In the genomic region with DNA sequence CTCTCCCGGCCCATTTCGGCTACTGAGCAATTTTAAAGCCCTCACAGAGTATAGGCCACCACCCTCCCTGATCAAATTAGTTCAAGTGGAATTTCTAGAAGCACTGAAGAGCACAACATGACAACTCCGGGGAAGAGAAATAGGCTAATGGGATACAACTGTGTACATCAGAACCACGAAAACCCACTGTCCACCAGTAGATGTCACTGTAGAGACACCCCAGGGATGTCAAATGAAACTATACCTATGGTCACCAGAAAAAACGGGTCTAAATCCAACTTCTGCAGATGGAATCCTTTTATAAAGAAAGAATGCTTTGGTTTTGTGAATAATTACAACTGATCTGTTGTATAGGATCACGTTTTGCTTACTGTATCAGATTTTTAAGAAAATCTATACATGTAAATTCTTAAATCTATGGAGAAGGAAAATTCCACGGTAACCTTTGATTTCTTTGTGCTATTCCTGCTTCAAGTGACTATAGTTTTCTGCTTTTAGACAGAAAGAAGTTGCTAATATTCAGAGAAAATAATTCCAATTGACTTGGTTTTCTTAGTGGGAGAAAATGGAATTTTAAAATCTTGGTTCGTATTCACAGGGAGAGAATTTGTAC, we compare ENCODE assay signal across 8 cellular contexts. TPM values are rescaled to one million over a fixed set of nuclear protein-coding genes. Genes with fewer than 3 reads are reported as not detected.
DNase-seq lines count a peak whose midpoint lies in the region; ATAC-seq and TF ChIP-seq lines count a peak whose summit lies in the region.

No MANE protein-coding gene starts in this region.

- dilution Hi-C loops in IMR-90 (cut with HindIII; ENCODE audit: low sequenced_read_pairs, unreplicated experiment): no loop called here

- no peak overlapping the region for H3K56ac ChIP-seq in IMR-90 (ENCODE audit: extremely low read depth, insufficient read depth, low read length)

- H3K4me1 ChIP-seq in IMR-90 (ENCODE audit: control insufficient read depth, insufficient read depth, low read length): no peaks in the 10 kb centered on the region

- peaks cover 7% of the 10 kb centered on the region; the same call in 1 of the 2 replicates for H3K9me1 ChIP-seq in IMR-90 (ENCODE audit: insufficient read depth, low read length)

- in situ Hi-C loops in IMR-90 (cut with MboI; ENCODE audit: low sequenced_read_pairs) (loop anchor here (10.0 to 25.0 kb wide), 2 partner anchors 350 to 1157 kb away; no protein-coding TSS in a partner anchor), T47D (cut with HindIII; ENCODE audit: low pct_unique_long_range_greater_than_20kb, low sequenced_read_pairs) (no loop called here)

- H2BK120ac ChIP-seq in IMR-90 (ENCODE audit: low read depth, low read length): no peak overlapping the region

- H3K23ac ChIP-seq in IMR-90 (ENCODE audit: low read depth, low read length): no peak overlapping the region

- no peak overlapping the region for H4K91ac ChIP-seq in IMR-90 (ENCODE audit: insufficient read depth, low read depth, low read length)

- H2AFZ ChIP-seq in IMR-90 (replicated peaks; ENCODE audit: low read length, poor library complexity): no peak overlapping the region

- no peak overlapping the region for H2AK5ac ChIP-seq in IMR-90 (ENCODE audit: low read depth, low read length)

- no TSS peak for BruUV-seq in IMR-90 (replicated peaks; lab: Mats Ljungman, UMichigan)

- intact Hi-C loops in IMR-90 (cut with micrococcal nuclease): loop anchor here (1.0 to 10.0 kb wide), 4 partner anchors 344 to 580 kb away; a partner anchor contains a TSS

- no peak overlapping the region for H2BK20ac ChIP-seq in IMR-90 (ENCODE audit: low read depth, low read length)

- H3K27ac ChIP-seq in IMR-90 (ENCODE audit: insufficient read depth, low read length) (no peak overlapping the region), RWPE1 (no peak overlapping the region)

- no peak overlapping the region for H3K4ac ChIP-seq in IMR-90 (ENCODE audit: low read depth, low read length)

- H2BK15ac ChIP-seq in IMR-90 (ENCODE audit: low read depth, low read length): no peak overlapping the region

- no peak overlapping the region for H3K9ac ChIP-seq in IMR-90 (ENCODE audit: low read depth, low read length)

- no peaks in the 10 kb centered on the region; the same call in 1 of the 2 replicates for H3K36me3 ChIP-seq in IMR-90 (ENCODE audit: control insufficient read depth, insufficient read depth, low read length)

- H3K4me2 ChIP-seq in IMR-90 (ENCODE audit: low read depth, low read length): no peak overlapping the region

- CTCF ChIA-PET in IMR-90 (lab: Yijun Ruan, JAX): no interaction called here
- CTCF ChIA-PET in RWPE1 (lab: Yijun Ruan, JAX): interaction anchor here (1.3 kb wide), 1 partner anchor 9 kb away, joined by 3 read pairs; no protein-coding TSS in a partner anchor

- H3K18ac ChIP-seq in IMR-90 (ENCODE audit: low read depth, low read length): no peak overlapping the region

- TF ChIP-seq CTCF in IMR-90 (conservative IDR thresholded peaks at IDR 0.05; ENCODE audit: low read depth, low read length) (peak; percentile 81), RWPE1 (conservative IDR thresholded peaks at IDR 0.05; ENCODE audit: low read depth) (peak; percentile 76)

- DNase-seq in activated T-cell treated with anti-CD3 and anti-CD28 coated beads for 4 hours: peak; percentile 11
- no peak for DNase-seq in activated T-cell treated with anti-CD3 and anti-CD28 coated beads, Interleukin-2, amount 50 U/mL, for 1 hour
- peak; percentile 70 for DNase-seq in IMR-90
- DNase-seq in RWPE1 (ENCODE audit: low spot score): peak; percentile 52
- DNase-seq in T47D (ENCODE audit: low read depth in 1 of 2, low spot score in 1 of 2): peak; percentile 58 to 76
- DNase-seq in inferior parietal cortex (ENCODE audit: extremely low spot score): peak; percentile 63
- DNase-seq in stimulated activated CD8-positive, alpha-beta memory T cell treated with anti-CD3 and anti-CD28 coated beads, Interleukin-4, amount 100 ng/mL, for 48 hours: peak; percentile 37

- H3K4me3 ChIP-seq in IMR-90 (ENCODE audit: insufficient read depth, low read depth, low read length): no peak overlapping the region

- no peak overlapping the region for H2BK5ac ChIP-seq in IMR-90 (ENCODE audit: low read depth, low read length, poor library complexity, severe bottlenecking)

- WGBS in IMR-90 (ENCODE audit: extremely low coverage in 2 of 2, insufficient read length in 1 of 2), 2 experiments: no CpG with 5 or more reads among the region's 8 CpGs

- H4K20me1 ChIP-seq in IMR-90 (ENCODE audit: insufficient read depth, low read length): no peaks in the 10 kb centered on the region

- H3K79me1 ChIP-seq in IMR-90 (ENCODE audit: low read depth in 1 of 2, low read length in 2 of 2): no peaks in the 10 kb centered on the region; a peak in 1 of 4 replicates

- ATAC-seq in IMR-90 (ENCODE audit: low read depth) (peak; percentile 90), GM19397 (IDR thresholded peaks at IDR 0.05; ENCODE audit: unreplicated experiment) (no peak)

- H4K8ac ChIP-seq in IMR-90 (ENCODE audit: low read depth in 2 of 2, low read length in 2 of 2): no peak overlapping the region

- H3K27me3 ChIP-seq in IMR-90 (ENCODE audit: control insufficient read depth, insufficient read depth, low read length): no peaks in the 10 kb centered on the region; the same call in 1 of the 2 replicates

- POLR2A ChIA-PET in IMR-90 (lab: Charles Lee; ENCODE audit: unreplicated experiment) (no interaction called here), RWPE1 (lab: Yijun Ruan, JAX; ENCODE audit: low non-redundant PET) (no interaction called here)

- no peak overlapping the region for H3K14ac ChIP-seq in IMR-90 (replicated peaks; ENCODE audit: low read depth, low read length)

- no peak overlapping the region for H2AK9ac ChIP-seq in IMR-90 (replicated peaks; ENCODE audit: low read depth, low read length, poor library complexity)

- no peak overlapping the region for H4K5ac ChIP-seq in IMR-90 (ENCODE audit: low read depth, low read length)

- no peak for TF ChIP-seq POLR2A in IMR-90 (IDR thresholded peaks at IDR 0.05; ENCODE audit: low read depth, low read length)

- TF ChIP-seq RAD21 in IMR-90 (IDR thresholded peaks at IDR 0.05; ENCODE audit: low read length): peak; percentile 78

- no peaks in the 10 kb centered on the region for H3K9me3 ChIP-seq in IMR-90 (ENCODE audit: control insufficient read depth, insufficient read depth, low read length)

TF ChIP-seq in IMR-90, 13 proteins besides CTCF, POLR2A, EP300 and RAD21:
- TF ChIP-seq SMC3 (IDR thresholded peaks at IDR 0.05; ENCODE audit: low read depth, low read length) (peak; percentile 58), RFX5 (IDR thresholded peaks at IDR 0.05; ENCODE audit: low read depth, low read length) (no peak)

RNA-seq across cellular contexts. Expression of a gene that starts 29.5 kb away (rescaled TPM):
- under 0.01 TPM in 2 replicates for total RNA-seq in IMR-90 (2012; rRNA removed)
- polyA plus RNA-seq in IMR-90 (2012; rRNA removed): 0.10 and 0.13 TPM in 2 replicates
- polyA plus RNA-seq in IMR-90 (2012; cell fraction: cytosol; rRNA removed): 0.13 and 0.18 TPM in 2 replicates
- polyA plus RNA-seq in IMR-90 (2012; cell fraction: nucleus; rRNA removed; ENCODE audit: low replicate concordance): 0.03 and 0.21 TPM in 2 replicates
